ENCODE assay signal across 7 cellular contexts in the genomic region with DNA sequence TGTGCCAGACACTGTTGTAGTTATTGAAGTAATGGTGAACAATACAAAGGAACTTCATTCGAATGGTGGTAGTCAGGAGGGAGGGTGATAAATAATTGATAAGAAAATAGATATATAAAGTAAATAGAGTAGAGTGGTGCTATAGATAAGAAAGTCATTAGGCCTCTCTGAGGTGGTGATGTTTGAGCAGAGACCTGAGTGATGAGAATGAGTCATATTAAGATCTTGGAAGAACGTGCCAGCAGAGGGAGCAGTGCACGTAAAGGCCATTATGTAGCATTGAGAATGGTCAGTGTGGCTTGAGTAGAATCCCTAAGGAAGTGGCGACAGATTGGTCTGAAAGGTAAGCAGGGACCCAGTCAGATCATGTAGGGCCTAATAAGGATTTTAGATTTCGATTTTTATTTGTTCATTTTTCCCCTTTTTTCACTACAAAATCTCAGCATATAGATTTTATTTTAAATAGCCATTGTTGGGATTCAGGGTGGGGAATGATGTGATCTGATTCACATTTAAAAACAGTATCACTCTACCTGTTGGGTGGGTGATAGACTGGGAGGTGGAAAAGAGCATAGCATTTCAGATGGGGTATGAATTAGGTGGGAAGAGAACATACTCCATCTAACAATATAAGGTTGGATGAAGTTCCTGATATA. TPM values are rescaled to one million over a fixed set of nuclear protein-coding genes. Genes with fewer than 3 reads are reported as not detected.
DNase-seq lines count a peak whose midpoint lies in the region; ATAC-seq and TF ChIP-seq lines count a peak whose summit lies in the region.

No MANE protein-coding gene starts in this region.

- no peaks in the 10 kb centered on the region for H3K4me1 ChIP-seq in ovary (ENCODE audit: insufficient read depth)

- no peak overlapping the region for H3K27ac ChIP-seq in ovary

- no peak for TF ChIP-seq EP300 in ovary (IDR thresholded peaks at IDR 0.05)

- no peaks in the 10 kb centered on the region for H3K27me3 ChIP-seq in ovary

- H3K36me3 ChIP-seq in ovary: no peaks in the 10 kb centered on the region

- H3K4me3 ChIP-seq in Jurkat, Clone E6-1 (ENCODE audit: low read length): no peak overlapping the region
- no peak overlapping the region for H3K4me3 ChIP-seq in fibroblast of mammary gland (ENCODE audit: control insufficient read depth, low read depth, low read length)
- no peak overlapping the region for H3K4me3 ChIP-seq in ovary

- TF ChIP-seq POLR2A in ovary (IDR thresholded peaks at IDR 0.05): no peak

- peak; percentile 77 for DNase-seq in EH (ENCODE audit: low read depth)
- DNase-seq in Jurkat, Clone E6-1 (ENCODE audit: low read depth, low spot score): peak; percentile 7
- peak; percentile 45 for DNase-seq in SKM-1 treated with dmso at 0.1 percent for 144 hours (lab: John Stamatoyannopoulos, UW; ENCODE audit: unreplicated experiment)
- peak; percentile 78 for DNase-seq in fibroblast of mammary gland (ENCODE audit: low read depth)
- peak in 3 of 5 donors; percentile 14 to 49 (median 28) for DNase-seq in ovary

- WGBS in ovary, 3 donors: 18 to 28% (median 28%) methylated on average over 5 of the region's 5 CpGs

- ATAC-seq in GM19463 (IDR thresholded peaks at IDR 0.05; ENCODE audit: unreplicated experiment): peak; percentile 98
- no peak for ATAC-seq in activated CD4-positive, CD25-positive, alpha-beta regulatory T cell treated with anti-CD3 and anti-CD28 coated beads, Interleukin-2, amount 50 U/mL, for 24 hours

- peak; percentile 70 for TF ChIP-seq CTCF in fibroblast of mammary gland (conservative IDR thresholded peaks at IDR 0.05; ENCODE audit: control insufficient read depth, insufficient read depth, low read depth, low read length)
- TF ChIP-seq CTCF in ovary (IDR thresholded peaks at IDR 0.05): peak in 1 of 3 donors; percentile 20

- no peaks in the 10 kb centered on the region for H3K9me3 ChIP-seq in ovary

- intact Hi-C loops in ovary (cut with DNase I): loop anchor here in 1 of 4 donors (5.0 to 10.0 kb wide), 2 partner anchors 47 to 334 kb away; a partner anchor contains a TSS

RNA-seq across cellular contexts. Expression of a gene that starts 44.7 kb away (rescaled TPM):
- polyA plus RNA-seq in Jurkat, Clone E6-1 (2012; ENCODE audit: insufficient read depth, insufficient read length): 78.3 TPM
- total RNA-seq in ovary: 10 to 100 TPM; 23.0 to 50.2 (median 35.9) TPM
- 10 to 100 TPM; 33.2 to 68.0 TPM for polyA plus RNA-seq in ovary

RNA-seq across cellular contexts. Expression of a gene that starts 47.9 kb away (rescaled TPM):
- 4.5 TPM for polyA plus RNA-seq in Jurkat, Clone E6-1 (2012; ENCODE audit: insufficient read depth, insufficient read length)
- 10 to 100 TPM; 12.4 to 21.7 (median 14.0) TPM for total RNA-seq in ovary
- polyA plus RNA-seq in ovary: 10 to 100 TPM in 1 of 2 donors, 1 to 10 TPM in 1; 5.6 to 15.1 TPM

Comparison
In these comparisons a context has a peak if more than half of its experiments do, and no peak if none do; other contexts are left out.
1. DNase-seq: peak in every context shown above with its lines; median percentile 78 in fibroblast of mammary gland; 77 in EH; 45 in SKM-1 treated with dmso at 0.1 percent for 144 hours; 28 in ovary; 7 in Jurkat, Clone E6-1.